In the genomic region with DNA sequence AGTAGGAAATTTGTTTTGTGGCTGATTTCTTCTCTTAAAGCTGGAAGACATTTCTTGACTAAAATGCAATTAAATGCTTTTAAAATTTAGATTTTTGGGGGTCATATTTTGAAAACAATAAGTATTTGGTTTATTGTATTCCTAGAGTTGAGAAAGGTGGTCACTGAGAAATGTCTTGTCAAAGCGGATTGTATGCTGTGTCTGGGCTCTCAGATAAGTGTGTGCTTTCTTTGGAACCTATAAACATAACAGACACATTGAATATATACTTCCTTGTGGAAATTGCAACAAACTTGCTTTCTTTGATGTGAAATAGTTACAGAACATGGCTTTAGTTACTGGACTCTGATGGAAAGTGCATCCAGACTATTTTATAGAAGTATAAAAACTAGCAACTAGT, we compare ENCODE assay signal across 15 cellular contexts.
DNase-seq lines count a peak whose midpoint lies in the region; ATAC-seq and TF ChIP-seq lines count a peak whose summit lies in the region.
"Had no signal": no experiment of that assay in that cellular context is flagged by ENCODE, and none has a peak within 500 bp of the region (broad histone marks: within the 10 kb centered on the region; RNA-seq: fewer than 3 reads in every experiment).

No MANE protein-coding gene starts in this region.

- peak overlapping the region; percentile 92 for H3K4me2 ChIP-seq in neural progenitor cell

- peaks cover 81% of the 10 kb centered on the region for H3K4me1 Mint-ChIP-seq in stimulated activated naive CD8-positive, alpha-beta T cell treated with anti-CD3 and anti-CD28 coated beads, Interleukin-15, Interleukin-2, amounts not matched to agents 100 ng/mL and 50 ng/mL, for 24 hours (ENCODE audit: low read depth)
- peaks cover 69% of the 10 kb centered on the region for H3K4me1 Mint-ChIP-seq in neural progenitor cell

- H3K9ac ChIP-seq in neural progenitor cell, result no peak overlapping the region

- H3K9me3 Mint-ChIP-seq in stimulated activated naive CD8-positive, alpha-beta T cell treated with anti-CD3 and anti-CD28 coated beads, Interleukin-15, Interleukin-2, amounts not matched to agents 100 ng/mL and 50 ng/mL, for 24 hours, result no peaks in the 10 kb centered on the region
- no peaks in the 10 kb centered on the region for H3K9me3 Mint-ChIP-seq in neural progenitor cell
- H3K9me3 Mint-ChIP-seq: activated naive CD4-positive, alpha-beta T cell treated with anti-CD3 and anti-CD28 coated beads, Interleukin-2, amount 10 ng/mL, durations not matched to agents 7 days and 5 days had no signal

- no peak for DNase-seq in stimulated activated naive CD8-positive, alpha-beta T cell treated with anti-CD3 and anti-CD28 coated beads, Interleukin-15, Interleukin-2, amounts not matched to agents 100 U/mL and 50 U/mL, for 24 hours
- no peak for DNase-seq in coronary artery (ENCODE audit: low spot score)
- no peak for DNase-seq in neural progenitor cell (ENCODE audit: low spot score)
- DNase-seq in HuH-7 (ENCODE audit: low spot score), result no peak
- no peak for DNase-seq in cerebellum (ENCODE audit: low spot score)
- DNase-seq in OCI-M1 (lab: John Stamatoyannopoulos, UW), result no peak
- DNase-seq: activated CD8-positive, alpha-beta memory T cell treated with anti-CD3 and anti-CD28 coated beads, Interleukin-2, amount 10 ng/mL, durations not matched to agents 7 days and 5 days; activated naive CD4-positive, alpha-beta T cell treated with anti-CD3 and anti-CD28 coated beads, Interleukin-2, amount 10 ng/mL, durations not matched to agents 7 days and 5 days; NCI-H2171 treated with DMSO at 0.1 percent for 48 hours; NK-92 treated with Interleukin-12 subunit alpha and Interleukin-12 subunit beta, amount 100 ng/mL, for 24 hours; right lobe of liver; stimulated activated CD4-positive, alpha-beta T cell treated with anti-CD3 and anti-CD28 coated beads, Interleukin-4, amount 100 ng/mL, for 24 hours had no signal

- H3K4me3 ChIP-seq in coronary artery, result peak overlapping the region; percentile 2
- H3K4me3 ChIP-seq in neural progenitor cell, result no peak overlapping the region
- H3K4me3 ChIP-seq: lung had no signal

- H3K4me1 ChIP-seq in neural progenitor cell, result peaks cover 60% of the 10 kb centered on the region

- H3K9me3 ChIP-seq in neural progenitor cell (ENCODE audit: low read depth), result no peaks in the 10 kb centered on the region
- H3K9me3 ChIP-seq: right lobe of liver had no signal

- peaks cover 35% of the 10 kb centered on the region for H3F3A ChIP-seq in neural progenitor cell (ENCODE audit: low read depth)

- H3K36me3 ChIP-seq in neural progenitor cell, result no peaks in the 10 kb centered on the region
- H3K36me3 ChIP-seq: right lobe of liver had no signal

- H3K36me3 Mint-ChIP-seq in stimulated activated naive CD8-positive, alpha-beta T cell treated with anti-CD3 and anti-CD28 coated beads, Interleukin-15, Interleukin-2, amounts not matched to agents 100 ng/mL and 50 ng/mL, for 24 hours (ENCODE audit: low read depth), result no peaks in the 10 kb centered on the region
- H3K36me3 Mint-ChIP-seq in neural progenitor cell, result no peaks in the 10 kb centered on the region

- peaks cover 83% of the 10 kb centered on the region for H3K79me2 ChIP-seq in neural progenitor cell (ENCODE audit: low read depth)

- TF ChIP-seq CTCF in coronary artery (IDR thresholded peaks at IDR 0.05) (no peak), neural progenitor cell (IDR thresholded peaks at IDR 0.05) (no peak)

- H3K27me3 Mint-ChIP-seq in stimulated activated naive CD8-positive, alpha-beta T cell treated with anti-CD3 and anti-CD28 coated beads, Interleukin-15, Interleukin-2, amounts not matched to agents 100 ng/mL and 50 ng/mL, for 24 hours, result no peaks in the 10 kb centered on the region
- no peaks in the 10 kb centered on the region for H3K27me3 Mint-ChIP-seq in neural progenitor cell (ENCODE audit: insufficient read depth, low read depth)
- H3K27me3 Mint-ChIP-seq: activated CD8-positive, alpha-beta memory T cell treated with anti-CD3 and anti-CD28 coated beads, Interleukin-2, amount 10 ng/mL, durations not matched to agents 7 days and 5 days; activated naive CD4-positive, alpha-beta T cell treated with anti-CD3 and anti-CD28 coated beads, Interleukin-2, amount 10 ng/mL, durations not matched to agents 7 days and 5 days had no signal

- H2AFZ ChIP-seq in neural progenitor cell (replicated peaks), result no peak overlapping the region

- peaks cover 64% of the 10 kb centered on the region for H4K20me1 ChIP-seq in neural progenitor cell (ENCODE audit: low read depth)

- H3K4me3 Mint-ChIP-seq in stimulated activated naive CD8-positive, alpha-beta T cell treated with anti-CD3 and anti-CD28 coated beads, Interleukin-15, Interleukin-2, amounts not matched to agents 100 ng/mL and 50 ng/mL, for 24 hours, result peak overlapping the region; percentile 99
- H3K4me3 Mint-ChIP-seq in neural progenitor cell, result no peak overlapping the region

- peak overlapping the region in 1 of 2 donors; percentile 46 for H3K27ac ChIP-seq in coronary artery
- H3K27ac ChIP-seq in neural progenitor cell, result no peak overlapping the region

- no peak for ATAC-seq in stimulated activated naive CD8-positive, alpha-beta T cell treated with anti-CD3 and anti-CD28 coated beads, Interleukin-15, Interleukin-2, amounts not matched to agents 100 U/mL and 50 U/mL, for 24 hours
- no peak for ATAC-seq in GM18907 (IDR thresholded peaks at IDR 0.05; ENCODE audit: unreplicated experiment)
- ATAC-seq: activated CD8-positive, alpha-beta memory T cell treated with anti-CD3 and anti-CD28 coated beads, Interleukin-2, amount 10 ng/mL, durations not matched to agents 7 days and 5 days; right lobe of liver had no signal

- H3K27me3 ChIP-seq in neural progenitor cell, result no peaks in the 10 kb centered on the region
- H3K27me3 ChIP-seq: right lobe of liver had no signal

- no peak overlapping the region for H3K27ac Mint-ChIP-seq in stimulated activated naive CD8-positive, alpha-beta T cell treated with anti-CD3 and anti-CD28 coated beads, Interleukin-15, Interleukin-2, amounts not matched to agents 100 ng/mL and 50 ng/mL, for 24 hours
- no peak overlapping the region for H3K27ac Mint-ChIP-seq in neural progenitor cell
- H3K27ac Mint-ChIP-seq: activated CD8-positive, alpha-beta memory T cell treated with anti-CD3 and anti-CD28 coated beads, Interleukin-2, amount 10 ng/mL, durations not matched to agents 7 days and 5 days; activated naive CD4-positive, alpha-beta T cell treated with anti-CD3 and anti-CD28 coated beads, Interleukin-2, amount 10 ng/mL, durations not matched to agents 7 days and 5 days had no signal
